Comparison of ENCODE assay signal across 8 cellular contexts in genomic region chr6:34143884-34144580, GRCh38.
DNase-seq lines count a peak whose midpoint lies in the region; ATAC-seq and TF ChIP-seq lines count a peak whose summit lies in the region.

No MANE protein-coding gene starts in this region.

- H3K4me1 ChIP-seq in rectal smooth muscle tissue (ENCODE audit: control insufficient read depth, insufficient read depth, low read length) = peaks cover 3% of the 10 kb centered on the region

- H3K9me3 Mint-ChIP-seq in effector memory CD8-positive, alpha-beta T cell = no peaks in the 10 kb centered on the region

- H3K27ac Mint-ChIP-seq in effector memory CD8-positive, alpha-beta T cell = no peak overlapping the region

- no peak overlapping the region for H3K27ac ChIP-seq in rectal smooth muscle tissue (ENCODE audit: low read depth, low read length)

- TF ChIP-seq CTCF in LNCaP clone FGC (IDR thresholded peaks at IDR 0.05; ENCODE audit: control insufficient read depth, extremely low read depth, insufficient read depth) = peak; percentile 44

- no peaks in the 10 kb centered on the region for H3K36me3 ChIP-seq in rectal smooth muscle tissue (ENCODE audit: control insufficient read depth, insufficient read depth, low read length)

- peak; percentile 62 for ATAC-seq in effector memory CD8-positive, alpha-beta T cell (replicated peaks)

- no peak overlapping the region for H3K9ac ChIP-seq in rectal smooth muscle tissue (ENCODE audit: low read length)

- DNase-seq in COLO668 (lab: John Stamatoyannopoulos, UW; ENCODE audit: unreplicated experiment) = peak; percentile 43
- no peak for DNase-seq in LNCaP clone FGC (ENCODE audit: low read depth)
- peak; percentile 63 for DNase-seq in activated CD4-positive, alpha-beta T cell treated with anti-CD3 and anti-CD28 coated beads for 48 hours
- peak; percentile 27 to 31 (median 28) for DNase-seq in effector memory CD8-positive, alpha-beta T cell
- no peak for DNase-seq in superior temporal gyrus (ENCODE audit: extremely low spot score)
- DNase-seq in OCI-M2 (lab: John Stamatoyannopoulos, UW; ENCODE audit: unreplicated experiment) = no peak
- no peak for DNase-seq in NOMO-1 treated with dmso at 0.1 percent for 144 hours (lab: John Stamatoyannopoulos, UW; ENCODE audit: unreplicated experiment)

- peak overlapping the region; percentile 66 to 74 for H3K4me3 Mint-ChIP-seq in effector memory CD8-positive, alpha-beta T cell

- H3K36me3 Mint-ChIP-seq in effector memory CD8-positive, alpha-beta T cell (ENCODE audit: insufficient read depth) = no peaks in the 10 kb centered on the region

- H3K4me3 ChIP-seq in LNCaP clone FGC (ENCODE audit: low read depth, low read length) (no peak overlapping the region), rectal smooth muscle tissue (ENCODE audit: low read length) (peak overlapping the region; percentile 14)

- H3K27me3 ChIP-seq in rectal smooth muscle tissue (ENCODE audit: control insufficient read depth, insufficient read depth, low read length) = peaks cover 52% of the 10 kb centered on the region

- H3K4me1 Mint-ChIP-seq in effector memory CD8-positive, alpha-beta T cell (ENCODE audit: low read depth in 2 of 2) = peaks cover 15 to 21% of the 10 kb centered on the region in 2 donors

- peaks cover 57 to 83% of the 10 kb centered on the region in 2 donors for H3K27me3 Mint-ChIP-seq in effector memory CD8-positive, alpha-beta T cell

Comparison
In these comparisons a context has a peak if more than half of its experiments do, and no peak if none do; other contexts are left out.
1. DNase-seq: peak in COLO668 (single experiment), activated CD4-positive, alpha-beta T cell treated with anti-CD3 and anti-CD28 coated beads for 48 hours (single experiment) and effector memory CD8-positive, alpha-beta T cell (3 of 3); none in LNCaP clone FGC (single experiment), superior temporal gyrus (single experiment), OCI-M2 (single experiment) and NOMO-1 treated with dmso at 0.1 percent for 144 hours (single experiment).